In the genomic region with DNA sequence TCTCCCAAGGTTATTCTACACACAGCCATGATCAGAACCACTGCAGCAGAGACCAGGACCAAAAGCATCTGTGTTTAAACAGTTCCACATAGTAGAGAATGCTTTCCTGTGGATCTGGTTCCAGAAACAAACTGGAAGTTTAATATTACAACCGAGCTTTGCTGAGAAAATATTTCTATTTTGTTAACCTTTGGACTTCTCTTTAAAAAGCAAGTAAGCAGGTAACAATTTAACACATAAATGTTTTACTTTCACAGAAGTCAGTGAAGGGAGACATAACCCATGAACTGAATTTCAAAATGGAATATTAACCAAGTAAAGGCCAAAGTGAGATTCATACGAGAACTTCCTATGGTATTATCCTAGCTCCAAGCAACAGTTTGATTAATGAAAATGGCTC, we compare ENCODE assay signal across 23 cellular contexts.
DNase-seq lines count a peak whose midpoint lies in the region; ATAC-seq and TF ChIP-seq lines count a peak whose summit lies in the region.
"Had no signal": no experiment of that assay in that cellular context is flagged by ENCODE, and none has a peak within 500 bp of the region (broad histone marks: within the 10 kb centered on the region; RNA-seq: fewer than 3 reads in every experiment).

No MANE protein-coding gene starts in this region.

- in situ Hi-C loops in G401 (cut with HindIII; ENCODE audit: low sequenced_read_pairs) = no loop called here
- in situ Hi-C loops in KBM-7 (cut with MboI; ENCODE audit: low pct_unique_long_range_greater_than_20kb, low sequenced_read_pairs) = no loop called here

- H3K9me3 ChIP-seq in adipocyte (ENCODE audit: control insufficient read depth, low read length) = no peaks in the 10 kb centered on the region
- H3K9me3 ChIP-seq: BLaER1 had no signal

- DNase-seq in adipocyte (ENCODE audit: low read depth) (no peak), coronary artery (ENCODE audit: low spot score) (no peak), left lobe of liver (ENCODE audit: low spot score) (no peak), renal cortical epithelial cell (ENCODE audit: low read depth) (peak; percentile 79), G401 (ENCODE audit: low spot score) (no peak), KBM-7 (no peak)
- DNase-seq: ACHN; CD4-positive, alpha-beta T cell; COR-L47; DMS 273 treated with DMSO at 0.1 percent for 48 hours; DND-41; NCI-H1417; NCI-H1694 treated with DMSO at 0.1 percent for 48 hours; NCI-H2081 treated with DMSO at 0.1 percent for 48 hours; NCI-H2171 treated with DMSO at 0.1 percent for 48 hours; NCI-H446; NCI-H526; OCI-M1 had no signal

- TF ChIP-seq CTCF in coronary artery (IDR thresholded peaks at IDR 0.05) = no peak

- peak overlapping the region; percentile 63 to 77 for H3K27ac ChIP-seq in coronary artery
- H3K27ac ChIP-seq: BLaER1, KMS-11 had no signal

- H3K9ac ChIP-seq in adipocyte (ENCODE audit: low read length) = peak overlapping the region; percentile 68
- H3K9ac ChIP-seq: BLaER1, KMS-11 had no signal

- H3K27me3 ChIP-seq in adipocyte (replicated peaks; ENCODE audit: control insufficient read depth, insufficient read depth, low read length) = no peaks in the 10 kb centered on the region
- H3K27me3 ChIP-seq: BLaER1 had no signal

- H3K36me3 ChIP-seq in adipocyte (ENCODE audit: control insufficient read depth, insufficient read depth, low read length, severe bottlenecking) = no peaks in the 10 kb centered on the region
- H3K36me3 ChIP-seq: BLaER1 had no signal

- ATAC-seq in left lobe of liver (peak; percentile 72), GM21825 (IDR thresholded peaks at IDR 0.05; ENCODE audit: unreplicated experiment) (no peak), GM21529 (IDR thresholded peaks at IDR 0.05; ENCODE audit: unreplicated experiment) (no peak)
- ATAC-seq: Right ventricle myocardium inferior had no signal

- peaks cover 31% of the 10 kb centered on the region for H3K4me1 ChIP-seq in adipocyte (ENCODE audit: control insufficient read depth, insufficient read depth, low read length)
- H3K4me1 ChIP-seq: BLaER1 had no signal

- no peak overlapping the region for H3K4me3 ChIP-seq in adipocyte (ENCODE audit: low read length)
- H3K4me3 ChIP-seq in coronary artery = no peak overlapping the region
- H3K4me3 ChIP-seq: BLaER1 had no signal
